In the genomic region with DNA sequence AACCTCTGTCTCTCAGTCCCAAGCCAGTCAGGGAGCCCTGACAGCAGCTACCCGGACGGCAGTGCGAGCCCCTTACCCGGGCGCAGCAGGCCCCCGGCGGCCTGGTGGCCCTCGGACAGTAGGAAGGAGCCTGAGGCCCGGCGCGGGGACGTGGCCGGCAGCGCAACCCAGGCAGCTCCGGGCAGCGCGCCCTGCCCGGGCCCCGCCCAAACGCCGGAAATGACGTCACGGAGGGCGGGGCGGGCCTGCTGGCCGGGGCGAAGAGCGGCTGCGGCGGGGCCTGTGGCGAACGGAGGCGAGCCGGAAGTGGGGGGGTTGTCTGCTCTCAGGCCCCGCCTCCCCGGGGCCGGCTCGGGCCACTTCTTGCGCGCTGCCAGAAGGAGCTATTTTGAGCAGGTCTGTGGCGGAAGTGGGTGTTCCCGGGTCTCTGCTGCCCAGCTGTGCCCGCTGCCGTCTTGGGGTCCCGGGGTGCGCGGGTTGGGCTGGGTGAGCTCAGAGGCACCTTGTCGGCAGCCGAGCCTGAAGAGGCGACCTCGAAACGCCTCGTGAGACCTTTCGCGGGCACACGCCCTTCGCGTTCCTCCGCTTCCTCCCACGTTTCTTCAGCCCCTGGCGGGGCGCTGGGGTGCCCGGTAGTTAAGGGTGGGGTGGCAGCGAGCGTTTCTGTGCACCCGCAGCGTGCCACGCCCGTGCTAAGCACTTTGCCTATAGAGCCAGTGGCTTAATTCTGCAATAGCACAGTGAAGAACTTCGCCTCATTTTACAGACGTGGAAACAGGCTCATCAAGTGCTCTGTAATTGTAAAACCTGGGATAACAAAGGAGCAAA, we compare ENCODE assay signal across 8 cellular contexts. TPM values are rescaled to one million over a fixed set of nuclear protein-coding genes. Genes with fewer than 3 reads are reported as not detected.
DNase-seq lines count a peak whose midpoint lies in the region; ATAC-seq, FAIRE-seq and TF ChIP-seq lines count a peak whose summit lies in the region.

A gene (minus strand): TSS at position 193 of the 828 bp plus-strand sequence. CDS start 8,206 bp downstream, outside the sequence.

- DNase-seq in AG10803 (ENCODE audit: low read depth) (peak; percentile 95), NCI-H460 (ENCODE audit: extremely low read depth, low read depth) (peak; percentile 86), cerebellar cortex (ENCODE audit: low spot score) (peak; percentile 94), kidney (peak; percentile 99)
- DNase-seq in activated CD4-positive, CD25-positive, alpha-beta regulatory T cell treated with anti-CD3 and anti-CD28 coated beads, Interleukin-2, amount 50 U/mL, for 72 hours: peak; percentile 96
- peak; percentile 88 to 89 for DNase-seq in stimulated activated CD4-positive, alpha-beta T cell treated with anti-CD3 and anti-CD28 coated beads, Interleukin-15, amount 100 ng/mL, for 1 hour (ENCODE audit: low read depth in 1 of 2, low spot score in 1 of 2)

- no peaks in the 10 kb centered on the region for H3K9me3 ChIP-seq in kidney (ENCODE audit: control insufficient read depth in 1 of 2, low read length in 2 of 2)

- peak; percentile 87 for TF ChIP-seq POLR2A in GM19099 (IDR thresholded peaks at IDR 0.05; ENCODE audit: extremely low read depth, insufficient read length, low read depth)

- H3K4me3 ChIP-seq in AG10803 (ENCODE audit: low read length): peak within 1 kb of the TSS; percentile 96
- peak within 1 kb of the TSS; percentile 79 to 92 for H3K4me3 ChIP-seq in kidney (ENCODE audit: low read length in 2 of 2)

- intact Hi-C loops in kidney (cut with DNase I): no loop called here

- peak; percentile 61 for ATAC-seq in HG03378 (IDR thresholded peaks at IDR 0.05; ENCODE audit: unreplicated experiment)

- H3K9ac ChIP-seq in kidney (ENCODE audit: low read length in 2 of 2): peak within 1 kb of the TSS; percentile 89 to 94

- TF ChIP-seq CTCF in AG10803 (conservative IDR thresholded peaks at IDR 0.05; ENCODE audit: low read length): no peak; the same call in 1 of the 2 replicates
- TF ChIP-seq CTCF in kidney (IDR thresholded peaks at IDR 0.05; ENCODE audit: borderline replicate concordance, extremely low read depth, insufficient read depth): no peak

- H3K27ac ChIP-seq in kidney (ENCODE audit: low read depth in 2 of 2, low read length in 2 of 2): peak within 1 kb of the TSS; percentile 95 to 96

- peaks cover 8 to 16% of the 10 kb centered on the region in 2 donors for H3K4me1 ChIP-seq in kidney (ENCODE audit: control insufficient read depth in 1 of 2, insufficient read depth in 1 of 2, low read depth in 1 of 2, low read length in 2 of 2)

- peaks cover 3 to 8% of the 10 kb centered on the region in 2 donors for H3K36me3 ChIP-seq in kidney (ENCODE audit: control insufficient read depth in 1 of 2, insufficient read depth in 2 of 2, low read length in 2 of 2)

- FAIRE-seq in kidney (lab: Jason Lieb, UNC): no peak

RNA-seq across cellular contexts. Expression of the gene that starts here (rescaled TPM):
- total RNA-seq in NCI-H460 (2014; rRNA removed; shearing (Covaris generic)): 31.5 and 34.5 TPM in 2 replicates
- polyA plus RNA-seq in NCI-H460 (2014; cell fraction: nucleus; rRNA removed): 37.7 and 75.2 TPM in 2 replicates
- 31.7 TPM for total RNA-seq in kidney
- 18.6 TPM for polyA plus RNA-seq in kidney (ENCODE audit: insufficient read depth, low read depth, low replicate concordance)

Comparison
In these comparisons a context has a peak if more than half of its experiments do, and no peak if none do; other contexts are left out.
1. Peak in every context shown above with its lines: DNase-seq, ATAC-seq, H3K4me3 ChIP-seq and H3K27ac ChIP-seq.